Comparison of ENCODE assay signal across 8 cellular contexts in the genomic region with DNA sequence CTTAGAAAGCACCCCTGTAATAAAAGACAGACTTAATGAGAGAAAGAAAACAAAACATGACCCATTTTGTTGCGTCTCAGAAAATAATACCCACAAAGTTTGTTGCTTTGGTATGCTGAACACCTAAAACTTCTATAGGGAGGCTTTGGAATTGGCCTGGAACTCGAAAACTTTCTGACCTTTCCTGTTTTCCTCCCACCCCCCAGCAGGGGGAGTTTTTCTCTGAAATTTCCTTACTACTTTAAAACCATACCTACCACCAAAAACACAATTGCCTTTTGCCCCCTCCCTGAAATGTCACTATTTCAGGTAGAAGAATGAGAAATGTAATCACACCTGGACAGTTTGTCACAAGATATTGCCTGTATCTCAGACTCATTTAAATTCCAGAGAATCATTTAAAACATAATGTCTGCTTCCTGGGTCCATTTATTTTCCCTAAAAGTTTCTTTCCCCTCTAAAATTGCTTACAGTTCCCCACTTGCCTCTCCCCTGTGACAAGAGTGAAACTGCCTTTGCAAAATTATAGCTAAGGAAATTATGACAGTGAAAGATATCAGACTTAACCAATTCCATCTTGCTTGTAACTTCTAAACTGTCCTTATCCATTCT.
A peak's percentile ranks its signal among the peaks of the same experiment; 100 is the strongest.
DNase-seq lines count a peak whose midpoint lies in the region; ATAC-seq and TF ChIP-seq lines count a peak whose summit lies in the region.

No MANE protein-coding gene starts in this region.

- H4K5ac ChIP-seq in IMR-90 (ENCODE audit: low read depth, low read length): no peak overlapping the region

- intact Hi-C loops in IMR-90 (cut with micrococcal nuclease) (no loop called here), body of pancreas (cut with DNase I) (no loop called here), vagina (cut with DNase I) (no loop called here)

- H3K79me1 ChIP-seq in IMR-90 (ENCODE audit: low read depth in 1 of 2, low read length in 2 of 2): no peaks in the 10 kb centered on the region

- no peaks in the 10 kb centered on the region for H3K9me3 ChIP-seq in IMR-90 (ENCODE audit: control insufficient read depth, insufficient read depth, low read length)
- H3K9me3 ChIP-seq in body of pancreas: no peaks in the 10 kb centered on the region
- H3K9me3 ChIP-seq in osteoblast (ENCODE audit: low read depth, low read length): no peaks in the 10 kb centered on the region
- no peaks in the 10 kb centered on the region for H3K9me3 ChIP-seq in vagina

- no peaks in the 10 kb centered on the region for H3K9me1 ChIP-seq in IMR-90 (ENCODE audit: insufficient read depth, low read length)

- H3K27me3 ChIP-seq in IMR-90 (ENCODE audit: control insufficient read depth, insufficient read depth, low read length): no peaks in the 10 kb centered on the region
- no peaks in the 10 kb centered on the region for H3K27me3 ChIP-seq in body of pancreas
- no peaks in the 10 kb centered on the region for H3K27me3 ChIP-seq in osteoblast (ENCODE audit: insufficient read depth, low read length)
- no peaks in the 10 kb centered on the region for H3K27me3 ChIP-seq in vagina

- no peak overlapping the region for H3K27ac ChIP-seq in IMR-90 (ENCODE audit: insufficient read depth, low read length)
- no peak overlapping the region for H3K27ac ChIP-seq in body of pancreas
- no peak overlapping the region for H3K27ac ChIP-seq in osteoblast (ENCODE audit: low read depth, low read length)
- no peak overlapping the region for H3K27ac ChIP-seq in vagina

- no peaks in the 10 kb centered on the region for H3K79me2 ChIP-seq in osteoblast (ENCODE audit: insufficient read depth, low read length)

- no peak overlapping the region for H2BK15ac ChIP-seq in IMR-90 (ENCODE audit: low read depth, low read length)

- no peaks in the 10 kb centered on the region for H4K20me1 ChIP-seq in IMR-90 (ENCODE audit: insufficient read depth, low read length)
- H4K20me1 ChIP-seq in osteoblast (ENCODE audit: insufficient read depth, low read length): no peaks in the 10 kb centered on the region

- H2BK5ac ChIP-seq in IMR-90 (ENCODE audit: low read depth, low read length, poor library complexity, severe bottlenecking): no peak overlapping the region

- TF ChIP-seq RAD21 in IMR-90 (IDR thresholded peaks at IDR 0.05; ENCODE audit: low read length): peak; percentile 46

- no peak overlapping the region for H2BK20ac ChIP-seq in IMR-90 (ENCODE audit: low read depth, low read length)

- H3K56ac ChIP-seq in IMR-90 (ENCODE audit: extremely low read depth, insufficient read depth, low read length): no peak overlapping the region

- H4K91ac ChIP-seq in IMR-90 (ENCODE audit: insufficient read depth, low read depth, low read length): no peak overlapping the region

- dilution Hi-C loops in IMR-90 (cut with HindIII; ENCODE audit: low sequenced_read_pairs, unreplicated experiment): no loop called here

- no peak overlapping the region for H3K18ac ChIP-seq in IMR-90 (ENCODE audit: low read depth, low read length)

- no peak overlapping the region for H4K8ac ChIP-seq in IMR-90 (ENCODE audit: low read depth in 2 of 2, low read length in 2 of 2)

- no peak overlapping the region for H2BK120ac ChIP-seq in IMR-90 (ENCODE audit: low read depth, low read length)

- H3K4me1 ChIP-seq in IMR-90 (ENCODE audit: control insufficient read depth, insufficient read depth, low read length): no peaks in the 10 kb centered on the region
- H3K4me1 ChIP-seq in body of pancreas: no peaks in the 10 kb centered on the region
- H3K4me1 ChIP-seq in osteoblast (ENCODE audit: insufficient read depth, low read length): no peaks in the 10 kb centered on the region
- H3K4me1 ChIP-seq in vagina: no peaks in the 10 kb centered on the region

- CTCF ChIA-PET in IMR-90 (lab: Yijun Ruan, JAX): interaction anchor here (0.6 kb wide), 2 partner anchors 464 to 1112 kb away, joined by 3 to 6 read pairs; no protein-coding TSS in a partner anchor

- TF ChIP-seq POLR2A in IMR-90 (IDR thresholded peaks at IDR 0.05; ENCODE audit: low read depth, low read length) (no peak), body of pancreas (IDR thresholded peaks at IDR 0.05) (no peak), vagina (IDR thresholded peaks at IDR 0.05) (no peak)

- no peak overlapping the region for H3K14ac ChIP-seq in IMR-90 (replicated peaks; ENCODE audit: low read depth, low read length)

- no peak overlapping the region for H3K23ac ChIP-seq in IMR-90 (ENCODE audit: low read depth, low read length)

- no TSS peak for BruUV-seq in IMR-90 (replicated peaks; lab: Mats Ljungman, UMichigan)

- H3K4me3 ChIP-seq in IMR-90 (ENCODE audit: insufficient read depth, low read depth, low read length) (no peak overlapping the region), body of pancreas (no peak overlapping the region), osteoblast (ENCODE audit: insufficient read depth, low read length) (no peak overlapping the region), vagina (no peak overlapping the region)

- H3K4me2 ChIP-seq in IMR-90 (ENCODE audit: low read depth, low read length) (no peak overlapping the region), osteoblast (ENCODE audit: insufficient read depth, low read length) (no peak overlapping the region)

- ATAC-seq in IMR-90 (ENCODE audit: low read depth) (no peak), body of pancreas (no peak)

- TF ChIP-seq CTCF in IMR-90 (conservative IDR thresholded peaks at IDR 0.05; ENCODE audit: low read depth, low read length) (peak; percentile 49), body of pancreas (IDR thresholded peaks at IDR 0.05) (peak in 6 of 7 experiments; percentile 34 to 39 (median 38)), osteoblast (IDR thresholded peaks at IDR 0.05; ENCODE audit: extremely low read depth, low read depth, low read length) (peak; percentile 46), vagina (IDR thresholded peaks at IDR 0.05) (no peak)

- WGBS in IMR-90 (ENCODE audit: extremely low coverage in 2 of 2, insufficient read length in 1 of 2), 2 experiments: no CpG with 5 or more reads among the region's 2 CpGs
- 31 to 36% methylated on average over 2 of the region's 2 CpGs for WGBS in body of pancreas, 2 donors

- H3K36me3 ChIP-seq in IMR-90 (ENCODE audit: control insufficient read depth, insufficient read depth, low read length) (no peaks in the 10 kb centered on the region), body of pancreas (replicated peaks in 1 of 2; ENCODE audit: insufficient read depth in 1 of 2, low read depth in 2 of 2) (no peaks in the 10 kb centered on the region), osteoblast (ENCODE audit: insufficient read depth, low read length) (no peaks in the 10 kb centered on the region), vagina (no peaks in the 10 kb centered on the region)

- DNase-seq in NCI-H2171 treated with DMSO at 0.1 percent for 48 hours (lab: John Stamatoyannopoulos, UW) (peak; percentile 5), NCI-H2171 (lab: John Stamatoyannopoulos, UW) (no peak), IMR-90 (no peak), body of pancreas (peak in 1 of 4 donors; percentile 23), osteoblast (ENCODE audit: insufficient read length, low spot score, missing footprints) (no peak), vagina (ENCODE audit: extremely low spot score in 2 of 2) (no peak), NCI-H1436 treated with DMSO at 0.1 percent for 48 hours (lab: John Stamatoyannopoulos, UW) (no peak)
- no peak for DNase-seq in activated CD4-positive, CD25-positive, alpha-beta regulatory T cell (lab: John Stamatoyannopoulos, UW)

- H3K4ac ChIP-seq in IMR-90 (ENCODE audit: low read depth, low read length): no peak overlapping the region

- H2AFZ ChIP-seq in IMR-90 (replicated peaks; ENCODE audit: low read length, poor library complexity) (no peak overlapping the region), osteoblast (ENCODE audit: low read length) (no peak overlapping the region)

- no peak overlapping the region for H3K9ac ChIP-seq in IMR-90 (ENCODE audit: low read depth, low read length)

- POLR2A ChIA-PET in IMR-90 (lab: Charles Lee; ENCODE audit: unreplicated experiment): no interaction called here

- no peak overlapping the region for H2AK9ac ChIP-seq in IMR-90 (replicated peaks; ENCODE audit: low read depth, low read length, poor library complexity)

- in situ Hi-C loops in IMR-90 (cut with MboI; ENCODE audit: low sequenced_read_pairs): no loop called here

- no peak overlapping the region for H2AK5ac ChIP-seq in IMR-90 (ENCODE audit: low read depth, low read length)

TF ChIP-seq in IMR-90, 13 proteins besides CTCF, POLR2A, EP300 and RAD21:
- TF ChIP-seq CEBPB (IDR thresholded peaks at IDR 0.05; ENCODE audit: low read depth, low read length) (no peak), CHD1 (IDR thresholded peaks at IDR 0.05; ENCODE audit: low read depth, low read length) (no peak), RFX5 (IDR thresholded peaks at IDR 0.05; ENCODE audit: low read depth, low read length) (no peak), SMC3 (IDR thresholded peaks at IDR 0.05; ENCODE audit: low read depth, low read length) (peak; percentile 41)

Comparison
In these comparisons a context has a peak if more than half of its experiments do, and no peak if none do; other contexts are left out.
1. CTCF ChIP-seq: peak in IMR-90 (single experiment), body of pancreas (6 of 7) and osteoblast (single experiment); none in vagina (0 of 3).